In the genomic region with DNA sequence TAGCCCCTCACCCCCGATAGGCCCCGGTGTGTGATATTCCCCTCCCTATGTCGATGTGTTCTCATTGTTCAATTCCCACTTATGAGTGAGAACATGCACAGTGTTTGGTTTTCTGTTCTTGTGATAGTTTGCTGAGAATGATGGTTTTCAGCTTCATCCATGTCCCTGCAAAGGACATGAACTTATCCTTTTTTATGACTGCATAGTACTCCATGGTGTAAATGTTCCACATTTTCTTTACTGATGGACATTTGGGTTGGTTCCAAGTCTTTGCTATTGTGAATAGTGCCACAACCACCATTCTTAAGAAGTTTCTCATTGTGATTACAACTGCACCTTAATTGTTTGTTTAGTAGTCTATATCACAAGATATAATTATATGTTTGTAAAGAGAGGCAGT, we compare ENCODE assay signal across 5 cellular contexts. TPM values are rescaled to one million over a fixed set of nuclear protein-coding genes. Genes with fewer than 3 reads are reported as not detected.
"Had no signal": no experiment of that assay in that cellular context is flagged by ENCODE, and none has a peak within 500 bp of the region (broad histone marks: within the 10 kb centered on the region; RNA-seq: fewer than 3 reads in every experiment).

No MANE protein-coding gene starts in this region.

RNA-seq across cellular contexts. Expression of gene PLPPR4, which starts 3.9 kb away (rescaled TPM):
- total RNA-seq: OCI-LY7, PC-9, Peyer's patch, SK-MEL-5, T-cell had no signal
